ENCODE assay signal across 25 cellular contexts in genomic region chr13:59266478-59267063, GRCh38.
DNase-seq lines count a peak whose midpoint lies in the region; FAIRE-seq and TF ChIP-seq lines count a peak whose summit lies in the region.
"Had no signal": no experiment of that assay in that cellular context is flagged by ENCODE, and none has a peak within 500 bp of the region (broad histone marks: within the 10 kb centered on the region; RNA-seq: fewer than 3 reads in every experiment).

No MANE protein-coding gene starts in this region.

- H3K4me3 ChIP-seq in astrocyte (ENCODE audit: insufficient read depth, low read depth, low read length) = no peak overlapping the region
- peak overlapping the region in 1 of 3 experiments; percentile 15 for H3K4me3 ChIP-seq in endothelial cell of umbilical vein (replicated peaks in 1 of 3; ENCODE audit: insufficient read depth in 1 of 3, low read depth in 1 of 3, low read length in 3 of 3)
- H3K4me3 ChIP-seq in neural progenitor cell = no peak overlapping the region
- H3K4me3 ChIP-seq: GM23338, SJSA1 had no signal

- no peaks in the 10 kb centered on the region for H3K9me3 ChIP-seq in astrocyte (ENCODE audit: insufficient read depth, low read depth, low read length)
- no peaks in the 10 kb centered on the region for H3K9me3 ChIP-seq in endothelial cell of umbilical vein (replicated peaks; ENCODE audit: control insufficient read depth, insufficient read depth, low read length)
- no peaks in the 10 kb centered on the region for H3K9me3 ChIP-seq in neural progenitor cell (ENCODE audit: low read depth)
- H3K9me3 ChIP-seq: SJSA1 had no signal

- H3K4me3 Mint-ChIP-seq in astrocyte (ENCODE audit: unreplicated experiment) (no peak overlapping the region), neural progenitor cell (no peak overlapping the region)
- H3K4me3 Mint-ChIP-seq: CD4-positive, alpha-beta memory T cell; GM23338; H9 had no signal

- H3F3A ChIP-seq in neural progenitor cell (ENCODE audit: low read depth) = no peaks in the 10 kb centered on the region

- TF ChIP-seq CTCF in astrocyte (IDR thresholded peaks at IDR 0.05; ENCODE audit: insufficient read depth, low read depth, low read length) (no peak), endothelial cell of umbilical vein (IDR thresholded peaks at IDR 0.05; ENCODE audit: extremely low read depth in 1 of 2, insufficient read depth in 1 of 2, low read depth in 1 of 2, low read length in 2 of 2) (no peak), neural progenitor cell (IDR thresholded peaks at IDR 0.05) (no peak)

- H3K4me1 ChIP-seq in astrocyte (ENCODE audit: insufficient read depth, low read length) (peaks cover 7% of the 10 kb centered on the region), endothelial cell of umbilical vein (ENCODE audit: control insufficient read depth, extremely low read depth, insufficient read depth, low read length) (peaks cover 24% of the 10 kb centered on the region), neural progenitor cell (no peaks in the 10 kb centered on the region)

- no TSS peak for BruUV-seq in endothelial cell of umbilical vein (replicated peaks; lab: Mats Ljungman, UMichigan)

- no peak overlapping the region for H3K27ac Mint-ChIP-seq in astrocyte (ENCODE audit: unreplicated experiment)
- H3K27ac Mint-ChIP-seq in neural progenitor cell = no peak overlapping the region
- H3K27ac Mint-ChIP-seq: CD4-positive, alpha-beta memory T cell; GM23338; H9 had no signal

- dilution Hi-C loops in endothelial cell of umbilical vein (cut with MboI; ENCODE audit: extremely low pct_ligation_motif_present, low sequenced_read_pairs) = no loop called here

- FAIRE-seq in astrocyte (lab: Jason Lieb, UNC) (no peak), endothelial cell of umbilical vein (lab: Jason Lieb, UNC) (no peak)
- FAIRE-seq: GM12891 had no signal

- H3K9ac ChIP-seq in astrocyte (ENCODE audit: low read length) = no peak overlapping the region
- peak overlapping the region; percentile 34 for H3K9ac ChIP-seq in endothelial cell of umbilical vein (replicated peaks; ENCODE audit: extremely low read depth, insufficient read depth, low read length)
- H3K9ac ChIP-seq in neural progenitor cell = no peak overlapping the region

- H3K27me3 Mint-ChIP-seq in astrocyte (ENCODE audit: low read depth, unreplicated experiment) (no peaks in the 10 kb centered on the region), neural progenitor cell (ENCODE audit: insufficient read depth, low read depth) (no peaks in the 10 kb centered on the region)

- H3K4me2 ChIP-seq in astrocyte (ENCODE audit: low read length) (peak overlapping the region; percentile 6), endothelial cell of umbilical vein (ENCODE audit: insufficient read depth, low read length) (peak overlapping the region; percentile 89), neural progenitor cell (no peak overlapping the region)
- H3K4me2 ChIP-seq: GM23338 had no signal

- H3K27me3 ChIP-seq in astrocyte (ENCODE audit: insufficient read depth, low read length) = no peaks in the 10 kb centered on the region
- no peaks in the 10 kb centered on the region for H3K27me3 ChIP-seq in endothelial cell of umbilical vein (ENCODE audit: control insufficient read depth in 2 of 2, insufficient read depth in 2 of 2, low read length in 2 of 2)
- H3K27me3 ChIP-seq in neural progenitor cell = no peaks in the 10 kb centered on the region
- H3K27me3 ChIP-seq: SJSA1 had no signal

- POLR2A ChIA-PET in endothelial cell of umbilical vein (lab: Charles Lee) = no interaction called here

- H4K20me1 ChIP-seq in astrocyte (ENCODE audit: insufficient read depth, low read length) (no peaks in the 10 kb centered on the region), endothelial cell of umbilical vein (replicated peaks; ENCODE audit: control insufficient read depth, extremely low read depth, insufficient read depth, low read length) (no peaks in the 10 kb centered on the region), neural progenitor cell (ENCODE audit: low read depth) (no peaks in the 10 kb centered on the region)

- H3K4me1 Mint-ChIP-seq in astrocyte (ENCODE audit: low read depth, unreplicated experiment) (peaks cover 22% of the 10 kb centered on the region), neural progenitor cell (peaks cover 4% of the 10 kb centered on the region)

- CTCF ChIA-PET in endothelial cell of umbilical vein (lab: Charles Lee) = no interaction called here

- H3K36me3 ChIP-seq in astrocyte (ENCODE audit: insufficient read depth, low read length) (no peaks in the 10 kb centered on the region), endothelial cell of umbilical vein (ENCODE audit: control insufficient read depth in 2 of 2, extremely low read depth in 1 of 2, insufficient read depth in 2 of 2, low read length in 2 of 2) (no peaks in the 10 kb centered on the region), neural progenitor cell (no peaks in the 10 kb centered on the region)
- H3K36me3 ChIP-seq: SJSA1 had no signal

- peak; percentile 25 for DNase-seq in astrocyte (ENCODE audit: low read depth)
- DNase-seq in endothelial cell of umbilical vein (ENCODE audit: low read depth, low spot score) = peak; percentile 84
- DNase-seq in kidney glomerular epithelial cell (lab: John Stamatoyannopoulos, UW) = peak; percentile 4
- no peak for DNase-seq in SHP77 (lab: John Stamatoyannopoulos, UW)
- DNase-seq in neural progenitor cell (ENCODE audit: low spot score) = no peak
- no peak for DNase-seq in NCI-H526 (lab: John Stamatoyannopoulos, UW)
- DNase-seq in SIG-M5 treated with dmso at 0.1 percent for 504 hours (lab: John Stamatoyannopoulos, UW; ENCODE audit: unreplicated experiment) = no peak
- DNase-seq: C1 segment of cervical spinal cord; CD4-positive, alpha-beta memory T cell; COR-L47; DMS79; GF-D8; H9; NCI-H1092; NCI-H1436; NCI-H187 treated with DMSO at 0.1 percent for 48 hours; NCI-H2171 treated with DMSO at 0.1 percent for 48 hours; NCI-H446; NCI-H524 treated with DMSO at 0.1 percent for 48 hours; NCI-H82; NK-92 treated with Interleukin-12 subunit alpha and Interleukin-12 subunit beta, amount 100 ng/mL, for 24 hours; PC-3 had no signal

- no peaks in the 10 kb centered on the region for H3K9me1 ChIP-seq in endothelial cell of umbilical vein (replicated peaks; ENCODE audit: control insufficient read depth, extremely low read depth, insufficient read depth, low read length)

- H3K36me3 Mint-ChIP-seq in astrocyte (ENCODE audit: low read depth, unreplicated experiment) (no peaks in the 10 kb centered on the region), neural progenitor cell (no peaks in the 10 kb centered on the region)
- H3K36me3 Mint-ChIP-seq: CD4-positive, alpha-beta memory T cell had no signal

- H3K27ac ChIP-seq in astrocyte (ENCODE audit: low read depth, low read length) (no peak overlapping the region), endothelial cell of umbilical vein (ENCODE audit: insufficient read depth, low read depth, low read length) (peak overlapping the region; percentile 37), neural progenitor cell (no peak overlapping the region)
- H3K27ac ChIP-seq: SJSA1 had no signal

- TF ChIP-seq POLR2A in endothelial cell of umbilical vein (IDR thresholded peaks at IDR 0.05; ENCODE audit: low read depth, low read length) = no peak

- intact Hi-C loops in endothelial cell of umbilical vein (cut with micrococcal nuclease) = loop anchor here (1.0 to 5.0 kb wide), 4 partner anchors 52 to 411 kb away; no protein-coding TSS in a partner anchor

- H2AFZ ChIP-seq in astrocyte (ENCODE audit: low read depth, low read length) (no peak overlapping the region), endothelial cell of umbilical vein (ENCODE audit: low read depth, low read length) (no peak overlapping the region), neural progenitor cell (replicated peaks) (no peak overlapping the region)
- H2AFZ ChIP-seq: GM23338 had no signal

- no peaks in the 10 kb centered on the region for H3K79me2 ChIP-seq in astrocyte (ENCODE audit: insufficient read depth, low read length)
- no peaks in the 10 kb centered on the region for H3K79me2 ChIP-seq in endothelial cell of umbilical vein (ENCODE audit: control insufficient read depth, insufficient read depth, low read length)
- no peaks in the 10 kb centered on the region for H3K79me2 ChIP-seq in neural progenitor cell (ENCODE audit: low read depth)

- H3K9me3 Mint-ChIP-seq in astrocyte (ENCODE audit: unreplicated experiment) (no peaks in the 10 kb centered on the region), neural progenitor cell (no peaks in the 10 kb centered on the region)
- H3K9me3 Mint-ChIP-seq: GM23338, H9 had no signal

TF ChIP-seq in endothelial cell of umbilical vein, 7 proteins besides CTCF, POLR2A, EP300 and RAD21:
- TF ChIP-seq EZH2 (IDR thresholded peaks at IDR 0.05; ENCODE audit: borderline replicate concordance, low read depth, low read length, severe bottlenecking) (no peak), JUN (IDR thresholded peaks at IDR 0.05; ENCODE audit: borderline replicate concordance, insufficient read depth, insufficient read length, low read depth) (peak; percentile 57), GATA2 (IDR thresholded peaks at IDR 0.05; ENCODE audit: insufficient read depth, insufficient read length, low read depth, low read length) (peak; percentile 67), FOS (IDR thresholded peaks at IDR 0.05; ENCODE audit: borderline replicate concordance, insufficient read depth, low read length) (peak; percentile 28), POLR2AphosphoS5 (IDR thresholded peaks at IDR 0.05; ENCODE audit: insufficient read depth, low read depth, low read length) (peak; percentile 31)

Comparison
In these comparisons a context has a peak if more than half of its experiments do, and no peak if none do; other contexts are left out.
1. DNase-seq: peak in astrocyte (single experiment), endothelial cell of umbilical vein (single experiment) and kidney glomerular epithelial cell (single experiment); none in SHP77 (0 of 2), neural progenitor cell (single experiment), NCI-H526 (0 of 2) and SIG-M5 treated with dmso at 0.1 percent for 504 hours (single experiment).